1 cellular context compared by ENCODE assay signal in the genomic region with DNA sequence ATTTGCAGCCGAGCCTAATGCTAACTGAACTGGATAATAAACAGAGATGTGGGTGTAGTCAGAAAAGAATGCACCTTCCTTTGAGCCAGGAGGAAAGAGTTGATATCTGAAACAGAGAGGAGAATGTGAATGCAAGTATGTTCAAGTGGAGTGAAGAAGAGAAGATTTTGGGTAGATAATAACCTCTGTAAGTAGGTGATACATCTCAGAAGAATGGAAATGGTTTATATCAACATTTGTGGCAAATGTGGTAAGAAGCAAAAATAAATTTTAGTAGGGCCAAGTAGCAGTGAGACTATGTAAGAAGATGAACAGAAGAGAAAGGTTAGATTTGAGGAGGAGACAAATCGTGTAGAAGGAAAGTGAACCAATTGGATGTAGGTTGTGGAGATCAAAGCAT.
TF ChIP-seq lines count a peak whose summit lies in the region.

No MANE protein-coding gene starts in this region.

TF ChIP-seq in GM23338, 12 proteins besides CTCF, POLR2A, EP300 and RAD21 (continued from another document):
- TF ChIP-seq JUNB (IDR thresholded peaks at IDR 0.05; ENCODE audit: unreplicated experiment) (no peak), ZNF462 (CRISPR knock-in tag; IDR thresholded peaks at IDR 0.05) (no peak), POLR2AphosphoS5 (IDR thresholded peaks at IDR 0.05; ENCODE audit: low read depth) (no peak), REST (IDR thresholded peaks at IDR 0.05; ENCODE audit: unreplicated experiment) (no peak), ZNF114 (CRISPR knock-in tag; IDR thresholded peaks at IDR 0.05) (no peak), STAT1 (IDR thresholded peaks at IDR 0.05; ENCODE audit: unreplicated experiment) (no peak), CREB1 (CRISPR knock-in tag; IDR thresholded peaks at IDR 0.05; ENCODE audit: low read depth) (no peak), NANOG (IDR thresholded peaks at IDR 0.05; ENCODE audit: borderline replicate concordance) (no peak), ZNF331 (CRISPR knock-in tag; IDR thresholded peaks at IDR 0.05; ENCODE audit: low read depth) (no peak)
